In the genomic region with DNA sequence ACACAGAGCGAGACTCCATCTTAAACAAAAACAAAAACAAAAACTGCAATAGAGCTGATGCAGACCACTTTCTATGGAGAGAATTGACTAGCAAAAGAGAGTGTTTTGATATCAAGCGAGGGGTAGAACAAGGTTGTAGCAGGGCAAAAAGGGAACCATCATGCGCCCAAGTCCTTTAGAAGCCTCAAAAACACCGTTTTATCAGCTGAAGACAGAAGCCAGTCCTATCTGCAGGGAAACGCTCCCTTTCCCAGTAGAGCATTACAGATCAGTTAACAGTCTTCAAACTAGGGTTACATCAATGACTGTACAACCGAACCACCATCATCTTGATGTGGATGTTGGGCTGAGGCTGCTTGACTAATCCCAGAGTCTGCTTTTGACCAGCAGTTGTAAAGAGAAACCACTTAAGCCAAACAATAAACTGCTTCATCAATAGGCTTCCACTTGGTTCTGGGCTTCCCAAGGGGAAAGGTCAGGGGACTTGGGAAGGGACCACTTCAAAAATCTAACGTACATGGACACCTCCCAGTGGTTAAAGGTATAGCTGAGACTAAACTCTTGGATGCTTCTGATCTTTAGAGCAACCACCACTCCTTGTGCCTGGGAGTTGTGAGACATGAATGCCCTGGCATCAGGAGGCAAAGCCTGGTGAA, we compare ENCODE assay signal across 1 cellular context.
TF ChIP-seq lines count a peak whose summit lies in the region.

No MANE protein-coding gene starts in this region.

TF ChIP-seq in K562, 482 proteins besides CTCF, POLR2A, EP300 and RAD21 (continued from another document and continues in another):
- TF ChIP-seq FUS (optimal IDR thresholded peaks at IDR 0.05; ENCODE audit: low read depth, low read length) (no peak), TCF3 (CRISPR knock-in tag; IDR thresholded peaks at IDR 0.05) (peak; percentile 95), MYNN (IDR thresholded peaks at IDR 0.05) (peak; percentile 65; the same call in 1 of the 2 replicates), MYNN (CRISPR knock-in tag; IDR thresholded peaks at IDR 0.05) (no peak), CBX2 (IDR thresholded peaks at IDR 0.05; ENCODE audit: insufficient read depth, low read length, poor library complexity, severe bottlenecking) (no peak), TRIM28 (IDR thresholded peaks at IDR 0.05) (0 out of 2 replicates have a peak, but pooled peaks have one; percentile 20), CREB5 (CRISPR knock-in tag; IDR thresholded peaks at IDR 0.05) (no peak), ZNF444 (CRISPR knock-in tag; IDR thresholded peaks at IDR 0.05) (no peak), ZNF76 (CRISPR knock-in tag; IDR thresholded peaks at IDR 0.05; ENCODE audit: borderline replicate concordance) (no peak), ARID3A (IDR thresholded peaks at IDR 0.05; ENCODE audit: borderline replicate concordance, low read depth, low read length) (peak; percentile 39; the same call in 1 of the 2 replicates), SRSF1 (IDR thresholded peaks at IDR 0.05; ENCODE audit: low read depth, low read length) (no peak), ZNF23 (CRISPR knock-in tag; IDR thresholded peaks at IDR 0.05) (no peak), RBBP5 (IDR thresholded peaks at IDR 0.05; ENCODE audit: borderline replicate concordance, insufficient read depth, low read length, poor library complexity, severe bottlenecking) (no peak), PTTG1 (tag; IDR thresholded peaks at IDR 0.05; ENCODE audit: low read depth) (no peak), HDAC3 (IDR thresholded peaks at IDR 0.05; ENCODE audit: borderline replicate concordance, partially characterized antibody) (no peak), NCOA4 (IDR thresholded peaks at IDR 0.05; ENCODE audit: partially characterized antibody) (no peak), MTA2 (IDR thresholded peaks at IDR 0.05; ENCODE audit: low read depth) (peak; percentile 60), E4F1 (CRISPR knock-in tag; IDR thresholded peaks at IDR 0.05; ENCODE audit: borderline replicate concordance) (no peak), HMG20A (CRISPR knock-in tag; conservative IDR thresholded peaks at IDR 0.05) (no peak), RREB1 (CRISPR knock-in tag; IDR thresholded peaks at IDR 0.05) (no peak), ZNF274 (IDR thresholded peaks at IDR 0.05; ENCODE audit: borderline replicate concordance, low read depth, low read length) (no peak), XRCC5 (IDR thresholded peaks at IDR 0.05; ENCODE audit: low read depth, low read length) (no peak), YBX1 (IDR thresholded peaks at IDR 0.05) (no peak), NCOR1 (IDR thresholded peaks at IDR 0.05) (peak; percentile 69), SOX6 (IDR thresholded peaks at IDR 0.05) (peak; percentile 39), ZNF217 (CRISPR knock-in tag; IDR thresholded peaks at IDR 0.05) (no peak), ZNF436 (CRISPR knock-in tag; IDR thresholded peaks at IDR 0.05) (no peak), SPI1 (IDR thresholded peaks at IDR 0.05; ENCODE audit: borderline replicate concordance, low read depth, low read length) (no peak), ATF7 (IDR thresholded peaks at IDR 0.05) (no peak), DDX20 (tag; IDR thresholded peaks at IDR 0.05; ENCODE audit: low read depth) (no peak), KHSRP (IDR thresholded peaks at IDR 0.05) (no peak), GABPB1 (CRISPR knock-in tag; IDR thresholded peaks at IDR 0.05) (no peak), NFE2 (IDR thresholded peaks at IDR 0.05; ENCODE audit: low read depth) (no peak; the same call in 1 of the 2 replicates), NEUROD1 (IDR thresholded peaks at IDR 0.05; ENCODE audit: borderline replicate concordance, low read depth, low read length, partially characterized antibody) (no peak), MCM3 (IDR thresholded peaks at IDR 0.05) (no peak), ZNF644 (tag; IDR thresholded peaks at IDR 0.05; ENCODE audit: low read depth) (peak; percentile 42; the same call in 1 of the 2 replicates), ZFPM2 (CRISPR knock-in tag; IDR thresholded peaks at IDR 0.05) (no peak), BCOR (IDR thresholded peaks at IDR 0.05) (peak; percentile 5; the same call in 1 of the 2 replicates), U2AF2 (optimal IDR thresholded peaks at IDR 0.05; ENCODE audit: low read depth, low read length) (no peak), NFIX (CRISPR knock-in tag; IDR thresholded peaks at IDR 0.05; ENCODE audit: low read depth) (no peak), RAD51 (IDR thresholded peaks at IDR 0.05; ENCODE audit: borderline replicate concordance, low read depth) (no peak), SETDB1 (IDR thresholded peaks at IDR 0.05; ENCODE audit: low read length) (no peak), STAG1 (CRISPR knock-in tag; IDR thresholded peaks at IDR 0.05; ENCODE audit: borderline replicate concordance) (no peak), GTF2A2 (tag; IDR thresholded peaks at IDR 0.05) (no peak), ZNF263 (CRISPR knock-in tag; IDR thresholded peaks at IDR 0.05; ENCODE audit: borderline replicate concordance) (no peak), BACH1 (tag; IDR thresholded peaks at IDR 0.05) (no peak), BHLHE40 (IDR thresholded peaks at IDR 0.05; ENCODE audit: low read length) (no peak), SIRT6 (IDR thresholded peaks at IDR 0.05; ENCODE audit: low read depth, low read length) (no peak)
- TF ChIP-seq, protein P1, sequence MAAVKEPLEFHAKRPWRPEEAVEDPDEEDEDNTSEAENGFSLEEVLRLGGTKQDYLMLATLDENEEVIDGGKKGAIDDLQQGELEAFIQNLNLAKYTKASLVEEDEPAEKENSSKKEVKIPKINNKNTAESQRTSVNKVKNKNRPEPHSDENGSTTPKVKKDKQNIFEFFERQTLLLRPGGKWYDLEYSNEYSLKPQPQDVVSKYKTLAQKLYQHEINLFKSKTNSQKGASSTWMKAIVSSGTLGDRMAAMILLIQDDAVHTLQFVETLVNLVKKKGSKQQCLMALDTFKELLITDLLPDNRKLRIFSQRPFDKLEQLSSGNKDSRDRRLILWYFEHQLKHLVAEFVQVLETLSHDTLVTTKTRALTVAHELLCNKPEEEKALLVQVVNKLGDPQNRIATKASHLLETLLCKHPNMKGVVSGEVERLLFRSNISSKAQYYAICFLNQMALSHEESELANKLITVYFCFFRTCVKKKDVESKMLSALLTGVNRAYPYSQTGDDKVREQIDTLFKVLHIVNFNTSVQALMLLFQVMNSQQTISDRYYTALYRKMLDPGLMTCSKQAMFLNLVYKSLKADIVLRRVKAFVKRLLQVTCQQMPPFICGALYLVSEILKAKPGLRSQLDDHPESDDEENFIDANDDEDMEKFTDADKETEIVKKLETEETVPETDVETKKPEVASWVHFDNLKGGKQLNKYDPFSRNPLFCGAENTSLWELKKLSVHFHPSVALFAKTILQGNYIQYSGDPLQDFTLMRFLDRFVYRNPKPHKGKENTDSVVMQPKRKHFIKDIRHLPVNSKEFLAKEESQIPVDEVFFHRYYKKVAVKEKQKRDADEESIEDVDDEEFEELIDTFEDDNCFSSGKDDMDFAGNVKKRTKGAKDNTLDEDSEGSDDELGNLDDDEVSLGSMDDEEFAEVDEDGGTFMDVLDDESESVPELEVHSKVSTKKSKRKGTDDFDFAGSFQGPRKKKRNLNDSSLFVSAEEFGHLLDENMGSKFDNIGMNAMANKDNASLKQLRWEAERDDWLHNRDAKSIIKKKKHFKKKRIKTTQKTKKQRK (IDR thresholded peaks at IDR 0.05; ENCODE audit: borderline replicate concordance, low read depth, low read length) = no peak
- TF ChIP-seq, protein P2, sequence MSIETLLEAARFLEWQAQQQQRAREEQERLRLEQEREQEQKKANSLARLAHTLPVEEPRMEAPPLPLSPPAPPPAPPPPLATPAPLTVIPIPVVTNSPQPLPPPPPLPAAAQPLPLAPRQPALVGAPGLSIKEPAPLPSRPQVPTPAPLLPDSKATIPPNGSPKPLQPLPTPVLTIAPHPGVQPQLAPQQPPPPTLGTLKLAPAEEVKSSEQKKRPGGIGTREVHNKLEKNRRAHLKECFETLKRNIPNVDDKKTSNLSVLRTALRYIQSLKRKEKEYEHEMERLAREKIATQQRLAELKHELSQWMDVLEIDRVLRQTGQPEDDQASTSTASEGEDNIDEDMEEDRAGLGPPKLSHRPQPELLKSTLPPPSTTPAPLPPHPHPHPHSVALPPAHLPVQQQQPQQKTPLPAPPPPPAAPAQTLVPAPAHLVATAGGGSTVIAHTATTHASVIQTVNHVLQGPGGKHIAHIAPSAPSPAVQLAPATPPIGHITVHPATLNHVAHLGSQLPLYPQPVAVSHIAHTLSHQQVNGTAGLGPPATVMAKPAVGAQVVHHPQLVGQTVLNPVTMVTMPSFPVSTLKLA (conservative IDR thresholded peaks at IDR 0.05) = no peak
